25 cellular contexts compared by ENCODE assay signal in the genomic region with DNA sequence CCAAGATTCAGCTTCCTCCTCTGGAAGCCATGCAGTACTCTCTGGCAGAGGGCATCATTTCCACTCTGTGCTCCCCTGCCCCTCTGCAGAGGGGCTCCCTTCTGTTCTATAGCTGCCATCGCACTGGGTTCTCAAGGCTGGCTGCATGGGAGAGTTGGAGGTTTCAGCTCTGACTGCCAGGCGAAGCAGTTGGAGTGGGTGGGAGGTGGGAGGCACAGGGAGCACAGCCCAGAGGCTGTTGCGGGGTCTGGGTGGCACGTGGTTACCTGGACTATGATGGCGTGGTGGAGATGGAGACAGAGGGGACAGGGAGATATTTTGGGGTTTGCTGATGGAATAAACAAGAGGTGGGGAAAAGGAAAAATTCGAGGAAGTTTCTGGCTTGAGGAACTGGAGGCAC. TPM values are rescaled to one million over a fixed set of nuclear protein-coding genes. Genes with fewer than 3 reads are reported as not detected.
"Had no signal": no experiment of that assay in that cellular context is flagged by ENCODE, and none has a peak within 500 bp of the region (broad histone marks: within the 10 kb centered on the region; RNA-seq: fewer than 3 reads in every experiment).

No MANE protein-coding gene starts in this region.

- H3K27me3 ChIP-seq: brain microvascular endothelial cell, cardiac muscle cell had no signal

- H3K27me3 Mint-ChIP-seq: activated B cell treated with CpG ODN at 0.5 μM for 24 hours; activated CD4-positive, alpha-beta T cell treated with anti-CD3 and anti-CD28 coated beads, Interleukin-2, amount 10 ng/mL, durations not matched to agents 24 days and 14 days; activated CD8-positive, alpha-beta memory T cell treated with anti-CD3 and anti-CD28 coated beads, Interleukin-2, amount 10 ng/mL, durations not matched to agents 7 days and 5 days; activated naive CD8-positive, alpha-beta T cell; activated T-cell treated with anti-CD3 and anti-CD28 coated beads, Interleukin-2, amount 50 U/mL, for 24 hours; T-cell had no signal

- H3K4me3 ChIP-seq: cardiac muscle cell, SK-N-MC had no signal

- H3K36me3 ChIP-seq: cardiac muscle cell had no signal

- H3K27ac Mint-ChIP-seq: activated B cell treated with CpG ODN at 0.5 μM for 24 hours; activated CD4-positive, alpha-beta T cell treated with anti-CD3 and anti-CD28 coated beads, Interleukin-2, amount 10 ng/mL, durations not matched to agents 24 days and 14 days; activated CD8-positive, alpha-beta memory T cell treated with anti-CD3 and anti-CD28 coated beads, Interleukin-2, amount 10 ng/mL, durations not matched to agents 7 days and 5 days; activated naive CD8-positive, alpha-beta T cell; activated T-cell treated with anti-CD3 and anti-CD28 coated beads, Interleukin-2, amount 50 U/mL, for 24 hours had no signal

- H3K36me3 Mint-ChIP-seq: activated naive CD8-positive, alpha-beta T cell had no signal

- H3K9me3 Mint-ChIP-seq: activated B cell treated with CpG ODN at 0.5 μM for 24 hours; activated CD4-positive, alpha-beta T cell treated with anti-CD3 and anti-CD28 coated beads, Interleukin-2, amount 10 ng/mL, durations not matched to agents 24 days and 14 days; activated T-cell treated with anti-CD3 and anti-CD28 coated beads, Interleukin-2, amount 50 U/mL, for 24 hours; T-cell had no signal

- DNase-seq: activated B cell treated with CpG ODN at 0.5 μM for 24 hours; activated CD4-positive, alpha-beta T cell treated with anti-CD3 and anti-CD28 coated beads for 1 hour; activated CD4-positive, alpha-beta T cell treated with anti-CD3 and anti-CD28 coated beads, Interleukin-2, amount 10 ng/mL, durations not matched to agents 24 days and 14 days; activated CD4-positive, alpha-beta T cell treated with anti-CD3 and anti-CD28 coated beads, Interleukin-2, amount 50 U/mL, for 48 hours; activated CD8-positive, alpha-beta memory T cell treated with anti-CD3 and anti-CD28 coated beads, Interleukin-2, amount 10 ng/mL, durations not matched to agents 7 days and 5 days; activated effector memory CD4-positive, alpha-beta T cell treated with anti-CD3 and anti-CD28 coated beads, Interleukin-2, amount 50 U/mL, for 16 hours; activated naive CD4-positive, alpha-beta T cell treated with Interleukin-2 at 50 U/mL for 16 hours; activated T-cell treated with anti-CD3 and anti-CD28 coated beads, Interleukin-2, amount 50 U/mL, for 24 hours; amygdala; brain microvascular endothelial cell; MM.1S; NCI-H1105; NCI-H1436; NCI-H1694 treated with DMSO at 0.1 percent for 48 hours; NCI-H2029 treated with DMSO at 0.1 percent for 48 hours; NCI-H510A treated with DMSO at 0.1 percent for 48 hours; PC-3; T-cell; T-helper 2 cell; T1000 had no signal

- H3K27ac ChIP-seq: brain microvascular endothelial cell, cardiac muscle cell, SK-N-MC had no signal

- FAIRE-seq: RCC 7860, TTC549 had no signal

- ATAC-seq: activated CD8-positive, alpha-beta memory T cell treated with anti-CD3 and anti-CD28 coated beads, Interleukin-2, amount 10 ng/mL, durations not matched to agents 7 days and 5 days; PC-3; T-cell had no signal

- H3K4me3 Mint-ChIP-seq: activated B cell treated with CpG ODN at 0.5 μM for 24 hours; activated CD4-positive, alpha-beta T cell treated with anti-CD3 and anti-CD28 coated beads, Interleukin-2, amount 10 ng/mL, durations not matched to agents 24 days and 14 days; activated CD8-positive, alpha-beta memory T cell treated with anti-CD3 and anti-CD28 coated beads, Interleukin-2, amount 10 ng/mL, durations not matched to agents 7 days and 5 days; activated naive CD8-positive, alpha-beta T cell; activated T-cell treated with anti-CD3 and anti-CD28 coated beads, Interleukin-2, amount 50 U/mL, for 24 hours; T-cell had no signal

RNA-seq across cellular contexts. Expression of gene CSDC2, which starts 24.1 kb away (rescaled TPM):
- total RNA-seq: activated B cell treated with CpG ODN at 0.5 μM for 24 hours; activated CD4-positive, alpha-beta T cell treated with anti-CD3 and anti-CD28 coated beads, Interleukin-2, amount 10 ng/mL, durations not matched to agents 24 days and 14 days; activated CD8-positive, alpha-beta memory T cell treated with anti-CD3 and anti-CD28 coated beads, Interleukin-2, amount 10 ng/mL, durations not matched to agents 7 days and 5 days; PC-3 had no signal
